In the genomic region with DNA sequence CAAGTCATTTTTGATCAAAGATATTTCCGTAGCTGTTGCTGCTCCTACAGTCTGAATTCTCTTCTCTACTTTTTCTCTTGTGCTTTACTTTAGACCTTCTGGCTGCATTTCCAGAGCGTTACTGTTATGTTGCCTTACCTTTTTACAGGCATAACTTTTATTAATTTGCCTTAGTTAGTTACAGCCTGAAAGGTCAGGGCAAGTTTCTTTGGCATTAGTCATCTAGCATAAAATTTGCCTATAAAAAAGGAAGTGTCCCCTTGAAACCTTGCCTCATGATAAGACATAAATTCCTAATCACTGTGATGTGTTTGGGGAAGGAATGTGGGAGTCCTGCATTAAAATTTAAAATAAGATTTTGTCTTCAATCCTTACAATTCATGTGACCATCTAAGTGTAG, we compare ENCODE assay signal across 1 cellular context.
TF ChIP-seq lines count a peak whose summit lies in the region.

No MANE protein-coding gene starts in this region.

TF ChIP-seq in GM23338, 12 proteins besides CTCF, POLR2A, EP300 and RAD21 (continued from another document):
- TF ChIP-seq NANOG (IDR thresholded peaks at IDR 0.05; ENCODE audit: borderline replicate concordance): no peak
- TF ChIP-seq CREB1 (CRISPR knock-in tag; IDR thresholded peaks at IDR 0.05; ENCODE audit: low read depth): no peak
- TF ChIP-seq, protein P1, sequence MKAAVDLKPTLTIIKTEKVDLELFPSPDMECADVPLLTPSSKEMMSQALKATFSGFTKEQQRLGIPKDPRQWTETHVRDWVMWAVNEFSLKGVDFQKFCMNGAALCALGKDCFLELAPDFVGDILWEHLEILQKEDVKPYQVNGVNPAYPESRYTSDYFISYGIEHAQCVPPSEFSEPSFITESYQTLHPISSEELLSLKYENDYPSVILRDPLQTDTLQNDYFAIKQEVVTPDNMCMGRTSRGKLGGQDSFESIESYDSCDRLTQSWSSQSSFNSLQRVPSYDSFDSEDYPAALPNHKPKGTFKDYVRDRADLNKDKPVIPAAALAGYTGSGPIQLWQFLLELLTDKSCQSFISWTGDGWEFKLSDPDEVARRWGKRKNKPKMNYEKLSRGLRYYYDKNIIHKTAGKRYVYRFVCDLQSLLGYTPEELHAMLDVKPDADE (IDR thresholded peaks at IDR 0.05): no peak
- no peak for TF ChIP-seq POLR2AphosphoS5 (IDR thresholded peaks at IDR 0.05; ENCODE audit: low read depth)
